25 cellular contexts compared by ENCODE assay signal in genomic region chr1:172381981-172382380, GRCh38. TPM values are rescaled to one million over a fixed set of nuclear protein-coding genes. Genes with fewer than 3 reads are reported as not detected.
DNase-seq lines count a peak whose midpoint lies in the region; ATAC-seq, FAIRE-seq and TF ChIP-seq lines count a peak whose summit lies in the region.
"Had no signal": no experiment of that assay in that cellular context is flagged by ENCODE, and none has a peak within 500 bp of the region (broad histone marks: within the 10 kb centered on the region; RNA-seq: fewer than 3 reads in every experiment).

No MANE protein-coding gene starts in this region.

- TF ChIP-seq RAD21 in SK-N-SH (IDR thresholded peaks at IDR 0.05; ENCODE audit: low read length), result no peak

- intact Hi-C loops in gastrocnemius medialis (cut with DNase I; ENCODE audit: low total_unique reads), result no loop called here

- no peaks in the 10 kb centered on the region for H3K79me2 ChIP-seq in SK-N-SH (ENCODE audit: insufficient read depth)

- no peak overlapping the region for H3K4me3 Mint-ChIP-seq in stimulated activated naive CD8-positive, alpha-beta T cell treated with anti-CD3 and anti-CD28 coated beads, Interleukin-15, Interleukin-2, amounts not matched to agents 100 ng/mL and 50 ng/mL, for 24 hours
- H3K4me3 Mint-ChIP-seq in activated naive CD8-positive, alpha-beta T cell treated with anti-CD3 and anti-CD28 coated beads for 36 hours, result no peak overlapping the region
- no peak overlapping the region for H3K4me3 Mint-ChIP-seq in mesothelial cell of epicardium
- H3K4me3 Mint-ChIP-seq: activated T-helper 1 cell treated with anti-CD3 and anti-CD28 coated beads, Interleukin-12 subunit alpha, Interleukin-12 subunit beta, Interleukin-2, Interleukin-4 antibody, amounts not matched to agents 30 ng/mL and 10 ng/mL and 1 ng/mL, durations not matched to agents 14 hours and 24 hours and 36 hours had no signal

- DNase-seq in stimulated activated naive CD8-positive, alpha-beta T cell treated with anti-CD3 and anti-CD28 coated beads, Interleukin-15, Interleukin-2, amounts not matched to agents 100 U/mL and 50 U/mL, for 24 hours, result no peak
- no peak for DNase-seq in activated naive CD8-positive, alpha-beta T cell treated with anti-CD3 and anti-CD28 coated beads for 36 hours
- DNase-seq in mesothelial cell of epicardium (ENCODE audit: low spot score in 2 of 2, unreplicated experiment in 2 of 2) (no peak), SK-N-SH (no peak), urothelium cell line (ENCODE audit: low spot score) (no peak), gastrocnemius medialis (no peak)
- DNase-seq: activated CD4-positive, CD25-positive, alpha-beta regulatory T cell treated with anti-CD3 and anti-CD28 coated beads, Interleukin-2, amount 50 U/mL, for 72 hours; aorta; dermis blood vessel endothelial cell; DMS153; GM23248; heart right ventricle; kidney; MG63; NCI-H1930; NCI-H524; PC-3; right cardiac atrium; stimulated activated CD4-positive, alpha-beta T cell treated with anti-CD3 and anti-CD28 coated beads, Interleukin-1b, Interleukin-23, amount 100 ng/mL, for 48 hours; SW 1271 had no signal

- H3K36me3 ChIP-seq in SK-N-SH (replicated peaks in 1 of 2; ENCODE audit: control insufficient read depth in 1 of 2, insufficient read depth in 2 of 2, low read length in 1 of 2), result peaks cover 0 to 16% of the 10 kb centered on the region in 2 experiments
- H3K36me3 ChIP-seq in gastrocnemius medialis, result no peaks in the 10 kb centered on the region
- H3K36me3 ChIP-seq: esophagus muscularis mucosa, MG63 had no signal

- no peaks in the 10 kb centered on the region for H3K9me2 ChIP-seq in SK-N-SH

- H3K9me3 Mint-ChIP-seq in stimulated activated naive CD8-positive, alpha-beta T cell treated with anti-CD3 and anti-CD28 coated beads, Interleukin-15, Interleukin-2, amounts not matched to agents 100 ng/mL and 50 ng/mL, for 24 hours, result no peaks in the 10 kb centered on the region
- no peaks in the 10 kb centered on the region for H3K9me3 Mint-ChIP-seq in activated naive CD8-positive, alpha-beta T cell treated with anti-CD3 and anti-CD28 coated beads for 36 hours
- H3K9me3 Mint-ChIP-seq in mesothelial cell of epicardium, result no peaks in the 10 kb centered on the region
- H3K9me3 Mint-ChIP-seq: activated T-helper 1 cell treated with anti-CD3 and anti-CD28 coated beads, Interleukin-12 subunit alpha, Interleukin-12 subunit beta, Interleukin-2, Interleukin-4 antibody, amounts not matched to agents 30 ng/mL and 10 ng/mL and 1 ng/mL, durations not matched to agents 14 hours and 24 hours and 36 hours had no signal

- H3K27ac Mint-ChIP-seq in stimulated activated naive CD8-positive, alpha-beta T cell treated with anti-CD3 and anti-CD28 coated beads, Interleukin-15, Interleukin-2, amounts not matched to agents 100 ng/mL and 50 ng/mL, for 24 hours, result peak overlapping the region; percentile 41
- H3K27ac Mint-ChIP-seq in activated naive CD8-positive, alpha-beta T cell treated with anti-CD3 and anti-CD28 coated beads for 36 hours, result peak overlapping the region; percentile 45
- peak overlapping the region; percentile 97 for H3K27ac Mint-ChIP-seq in mesothelial cell of epicardium
- H3K27ac Mint-ChIP-seq: activated T-helper 1 cell treated with anti-CD3 and anti-CD28 coated beads, Interleukin-12 subunit alpha, Interleukin-12 subunit beta, Interleukin-2, Interleukin-4 antibody, amounts not matched to agents 30 ng/mL and 10 ng/mL and 1 ng/mL, durations not matched to agents 14 hours and 24 hours and 36 hours had no signal

- TF ChIP-seq CTCF in mesothelial cell of epicardium (IDR thresholded peaks at IDR 0.05; ENCODE audit: unreplicated experiment) (no peak), SK-N-SH (IDR thresholded peaks at IDR 0.05) (no peak), gastrocnemius medialis (IDR thresholded peaks at IDR 0.05 in 4 of 5, conservative IDR thresholded peaks at IDR 0.05 in 1 of 5) (no peak)

- H3K27ac ChIP-seq in SK-N-SH (ENCODE audit: low read depth in 2 of 2, low read length in 1 of 2) (peak overlapping the region in 1 of 2 experiments; percentile 53; a peak in 2 of 4 replicates), gastrocnemius medialis (no peak overlapping the region)
- H3K27ac ChIP-seq: GM23248 had no signal

- in situ Hi-C loops in gastrocnemius medialis (cut with MboI; ENCODE audit: low sequenced_read_pairs in 4 of 4), result no loop called here

- no peaks in the 10 kb centered on the region for H4K20me1 ChIP-seq in SK-N-SH (ENCODE audit: insufficient read depth)

- CTCF ChIA-PET in SK-N-SH (lab: Yijun Ruan, JAX), result interaction anchor here (1.3 to 1.7 kb wide), 3 partner anchors 10 to 291 kb away, joined by 3 to 7 read pairs (median 3); no protein-coding TSS in a partner anchor

- no peak overlapping the region for H3K4me3 ChIP-seq in SK-N-SH (ENCODE audit: low read depth in 2 of 2, low read length in 1 of 2)
- H3K4me3 ChIP-seq in gastrocnemius medialis, result no peak overlapping the region
- H3K4me3 ChIP-seq: esophagus muscularis mucosa, GM23248, heart right ventricle, MG63 had no signal

- peaks cover 32% of the 10 kb centered on the region for H3K4me1 Mint-ChIP-seq in stimulated activated naive CD8-positive, alpha-beta T cell treated with anti-CD3 and anti-CD28 coated beads, Interleukin-15, Interleukin-2, amounts not matched to agents 100 ng/mL and 50 ng/mL, for 24 hours (ENCODE audit: low read depth)
- H3K4me1 Mint-ChIP-seq in activated naive CD8-positive, alpha-beta T cell treated with anti-CD3 and anti-CD28 coated beads for 36 hours, result peaks cover 34% of the 10 kb centered on the region
- H3K4me1 Mint-ChIP-seq in mesothelial cell of epicardium, result peaks cover 88% of the 10 kb centered on the region

- H3F3A ChIP-seq in SK-N-SH (replicated peaks; ENCODE audit: insufficient read depth), result no peaks in the 10 kb centered on the region

- H3K27me3 ChIP-seq in SK-N-SH (ENCODE audit: insufficient read depth) (no peaks in the 10 kb centered on the region), gastrocnemius medialis (no peaks in the 10 kb centered on the region)
- H3K27me3 ChIP-seq: esophagus muscularis mucosa, heart right ventricle, MG63 had no signal

- no peak for TF ChIP-seq EP300 in SK-N-SH (IDR thresholded peaks at IDR 0.05; ENCODE audit: borderline replicate concordance in 1 of 2, low read depth in 1 of 2, low read length in 1 of 2)

- no peak for FAIRE-seq in urothelium cell line (lab: Jason Lieb, UNC)
- FAIRE-seq: HTR-8/SVneo had no signal

- no peak for ATAC-seq in stimulated activated naive CD8-positive, alpha-beta T cell treated with anti-CD3 and anti-CD28 coated beads, Interleukin-15, Interleukin-2, amounts not matched to agents 100 U/mL and 50 U/mL, for 24 hours
- ATAC-seq in GM19035 (IDR thresholded peaks at IDR 0.05; ENCODE audit: unreplicated experiment) (no peak), gastrocnemius medialis (no peak)
- ATAC-seq: heart right ventricle, PC-3, right cardiac atrium had no signal

- H3K27me3 Mint-ChIP-seq in stimulated activated naive CD8-positive, alpha-beta T cell treated with anti-CD3 and anti-CD28 coated beads, Interleukin-15, Interleukin-2, amounts not matched to agents 100 ng/mL and 50 ng/mL, for 24 hours, result no peaks in the 10 kb centered on the region
- no peaks in the 10 kb centered on the region for H3K27me3 Mint-ChIP-seq in activated naive CD8-positive, alpha-beta T cell treated with anti-CD3 and anti-CD28 coated beads for 36 hours
- no peaks in the 10 kb centered on the region for H3K27me3 Mint-ChIP-seq in mesothelial cell of epicardium (ENCODE audit: low read depth)

- WGBS in SK-N-SH (ENCODE audit: low lambda C conversion rate), result 67% methylated on average over 1 of the region's 1 CpG

- no peak overlapping the region for H3K9ac ChIP-seq in SK-N-SH
- H3K9ac ChIP-seq: GM23248 had no signal

- H3K4me1 ChIP-seq in SK-N-SH (ENCODE audit: control insufficient read depth in 1 of 2, insufficient read depth in 2 of 2, low read depth in 1 of 2, low read length in 1 of 2) (peaks cover 16 to 45% of the 10 kb centered on the region in 2 experiments; a peak in 3 of 4 replicates), gastrocnemius medialis (no peaks in the 10 kb centered on the region)

- H2AFZ ChIP-seq in SK-N-SH (ENCODE audit: low read depth), result no peak overlapping the region
- H2AFZ ChIP-seq: GM23248 had no signal

- no peak overlapping the region for H3K4me2 ChIP-seq in SK-N-SH

- no peaks in the 10 kb centered on the region for H3K36me3 Mint-ChIP-seq in stimulated activated naive CD8-positive, alpha-beta T cell treated with anti-CD3 and anti-CD28 coated beads, Interleukin-15, Interleukin-2, amounts not matched to agents 100 ng/mL and 50 ng/mL, for 24 hours (ENCODE audit: low read depth)
- no peaks in the 10 kb centered on the region for H3K36me3 Mint-ChIP-seq in activated naive CD8-positive, alpha-beta T cell treated with anti-CD3 and anti-CD28 coated beads for 36 hours
- H3K36me3 Mint-ChIP-seq in mesothelial cell of epicardium, result no peaks in the 10 kb centered on the region

- POLR2A ChIA-PET in SK-N-SH (lab: Yijun Ruan, JAX), result no interaction called here

- H3K9me3 ChIP-seq in SK-N-SH, result no peaks in the 10 kb centered on the region
- H3K9me3 ChIP-seq in gastrocnemius medialis, result no peaks in the 10 kb centered on the region
- H3K9me3 ChIP-seq: esophagus muscularis mucosa, heart right ventricle, MG63 had no signal

- no peak for TF ChIP-seq POLR2A in gastrocnemius medialis (IDR thresholded peaks at IDR 0.05)

TF ChIP-seq in SK-N-SH, 30 proteins besides CTCF, POLR2A, EP300 and RAD21:
- no peak for TF ChIP-seq TAF1 (IDR thresholded peaks at IDR 0.05; ENCODE audit: borderline replicate concordance, low read depth, low read length)
- TF ChIP-seq GABPA (IDR thresholded peaks at IDR 0.05; ENCODE audit: low read depth), result no peak
- TF ChIP-seq FOSL2 (IDR thresholded peaks at IDR 0.05; ENCODE audit: borderline replicate concordance, low read depth), result no peak
- TF ChIP-seq YY1 (IDR thresholded peaks at IDR 0.05; ENCODE audit: low read depth), result no peak
- no peak for TF ChIP-seq MAX (IDR thresholded peaks at IDR 0.05; ENCODE audit: low read depth)
- TF ChIP-seq FOXM1 (IDR thresholded peaks at IDR 0.05; ENCODE audit: low read depth), result no peak
- TF ChIP-seq ELF1 (IDR thresholded peaks at IDR 0.05), result no peak
- TF ChIP-seq TCF12 (IDR thresholded peaks at IDR 0.05), result no peak
- no peak for TF ChIP-seq EZH2phosphoT487 (IDR thresholded peaks at IDR 0.05; ENCODE audit: borderline replicate concordance, low read depth)
- TF ChIP-seq FOXJ3 (CRISPR knock-in tag; IDR thresholded peaks at IDR 0.05), result no peak
TF ChIP-seq in SK-N-SH: peak in this region for 0.

RNA-seq across cellular contexts. Expression of gene C1orf105, which starts 38.5 kb away (rescaled TPM):
- not detected for total RNA-seq in activated naive CD8-positive, alpha-beta T cell treated with anti-CD3 and anti-CD28 coated beads for 36 hours
- 0.57 to 0.95 TPM in 2 of 3 replicates, not detected in the other for total RNA-seq in mesothelial cell of epicardium
- polyA plus RNA-seq in SK-N-SH (2012; rRNA removed), result not detected in 2 replicates
- polyA plus RNA-seq in SK-N-SH (2012; cell fraction: cytosol; rRNA removed), result not detected in 2 replicates
- not detected in 2 replicates for polyA plus RNA-seq in SK-N-SH (2012; cell fraction: nucleus; rRNA removed)
- under 1 TPM in 2 of 4 donors, not detected in 2; 0.61 to 0.67 TPM for total RNA-seq in gastrocnemius medialis
- total RNA-seq: activated T-helper 1 cell treated with anti-CD3 and anti-CD28 coated beads, Interleukin-12 subunit alpha, Interleukin-12 subunit beta, Interleukin-2, Interleukin-4 antibody, amounts not matched to agents 30 ng/mL and 10 ng/mL and 1 ng/mL, durations not matched to agents 14 hours and 24 hours and 36 hours; aorta; dermis blood vessel endothelial cell; esophagus muscularis mucosa; GM23248; kidney; PC-3 had no signal
- polyA plus RNA-seq: aorta, GM23248 had no signal

Comparison
In these comparisons a context has a peak if more than half of its experiments do, and no peak if none do; other contexts are left out.
1. H3K27ac Mint-ChIP-seq: peak in every context shown above with its lines; median percentile 97 in mesothelial cell of epicardium; 45 in activated naive CD8-positive, alpha-beta T cell treated with anti-CD3 and anti-CD28 coated beads for 36 hours; 41 in stimulated activated naive CD8-positive, alpha-beta T cell treated with anti-CD3 and anti-CD28 coated beads, Interleukin-15, Interleukin-2, amounts not matched to agents 100 ng/mL and 50 ng/mL, for 24 hours.